Comparison of ENCODE assay signal across 6 cellular contexts in the genomic region with DNA sequence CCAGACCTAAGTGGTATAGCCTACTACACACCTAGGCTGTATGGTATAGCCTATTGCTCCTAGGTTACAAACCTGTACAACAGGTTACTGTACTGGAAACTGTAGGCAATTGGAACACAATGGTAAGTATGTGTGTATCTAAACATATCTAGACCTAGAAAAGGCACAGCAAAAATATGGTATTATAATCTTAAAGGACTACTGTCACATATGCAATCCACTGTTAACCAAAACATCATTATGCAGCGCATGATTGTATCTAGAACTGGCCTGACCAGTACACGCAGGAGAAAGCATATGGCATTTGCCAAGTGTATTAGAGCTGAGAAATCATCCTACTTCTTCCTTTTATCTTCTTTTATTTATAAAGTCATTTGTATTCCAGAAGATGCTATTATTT.
"Had no signal": no experiment of that assay in that cellular context is flagged by ENCODE, and none has a peak within 500 bp of the region (broad histone marks: within the 10 kb centered on the region; RNA-seq: fewer than 3 reads in every experiment).

No MANE protein-coding gene starts in this region.

- H3K9ac ChIP-seq: GM23248 had no signal

- DNase-seq: GM23248, GOT3, H9, HCEC 1CT, KBM-7 had no signal

- H2AFZ ChIP-seq: GM23248 had no signal

- ATAC-seq: HepG2 had no signal

- H3K4me3 ChIP-seq: GM23248 had no signal

- H3K27ac ChIP-seq: GM23248 had no signal
